Comparison of ENCODE assay signal across 8 cellular contexts in genomic region chr17:38800237-38800760, GRCh38. TPM values are rescaled to one million over a fixed set of nuclear protein-coding genes. Genes with fewer than 3 reads are reported as not detected.
DNase-seq lines count a peak whose midpoint lies in the region; ATAC-seq and TF ChIP-seq lines count a peak whose summit lies in the region.

No MANE protein-coding gene starts in this region.

- no peaks in the 10 kb centered on the region for H3K9me3 ChIP-seq in Peyer's patch

- peak overlapping the region; percentile 99 to 100 (median 99) for H3K27ac ChIP-seq in Peyer's patch
- H3K27ac ChIP-seq in rectal smooth muscle tissue (ENCODE audit: low read depth, low read length), result peak overlapping the region; percentile 99

- ATAC-seq in GM18498 (IDR thresholded peaks at IDR 0.05; ENCODE audit: unreplicated experiment), result no peak
- ATAC-seq in HG02642 (IDR thresholded peaks at IDR 0.05; ENCODE audit: poor library complexity, unreplicated experiment), result no peak

- TF ChIP-seq CTCF in GM12875 (IDR thresholded peaks at IDR 0.05; ENCODE audit: borderline replicate concordance, insufficient read depth, low read depth, low read length), result no peak
- TF ChIP-seq CTCF in Peyer's patch (IDR thresholded peaks at IDR 0.05), result no peak

- H3K4me3 ChIP-seq in GM12875 (ENCODE audit: low read depth, low read length) (peak overlapping the region; percentile 80), Peyer's patch (peak overlapping the region; percentile 82 to 99 (median 98)), rectal smooth muscle tissue (ENCODE audit: low read length) (peak overlapping the region; percentile 72)

- H3K4me1 ChIP-seq in Peyer's patch (peaks cover 4 to 36% (median 8%) of the 10 kb centered on the region in 4 donors), rectal smooth muscle tissue (ENCODE audit: control insufficient read depth, insufficient read depth, low read length) (peaks cover 16% of the 10 kb centered on the region)

- DNase-seq in Peyer's patch (no peak), fibroblast of gingiva (ENCODE audit: low read depth) (peak; percentile 55), amniotic stem cell (lab: John Stamatoyannopoulos, UW) (no peak)
- DNase-seq in stimulated activated CD4-positive, alpha-beta T cell treated with anti-CD3 and anti-CD28 coated beads, Interleukin-4, amount 100 ng/mL, for 24 hours, result no peak

- H3K27me3 ChIP-seq in Peyer's patch (no peaks in the 10 kb centered on the region), rectal smooth muscle tissue (ENCODE audit: control insufficient read depth, insufficient read depth, low read length) (no peaks in the 10 kb centered on the region)

- no peak for TF ChIP-seq POLR2A in Peyer's patch (IDR thresholded peaks at IDR 0.05)

- H3K36me3 ChIP-seq in Peyer's patch (peaks cover 0 to 43% (median 0%) of the 10 kb centered on the region in 3 donors), rectal smooth muscle tissue (ENCODE audit: control insufficient read depth, insufficient read depth, low read length) (peaks cover 15% of the 10 kb centered on the region)

- no peak overlapping the region for H3K9ac ChIP-seq in rectal smooth muscle tissue (ENCODE audit: low read length)

RNA-seq across cellular contexts. Expression of gene PIP4K2B, which starts 0.9 kb away (rescaled TPM):
- 10 to 100 TPM; 16.7 to 61.9 (median 22.8) TPM for total RNA-seq in Peyer's patch

RNA-seq across cellular contexts. Expression of gene CWC25, which starts 24.8 kb away (rescaled TPM):
- total RNA-seq in Peyer's patch, result 100 to 1,000 TPM in 1 of 4 donors, 10 to 100 TPM in 3; 49.4 to 106 (median 56.5) TPM

RNA-seq across cellular contexts. Expression of gene PSMB3, which starts 47.8 kb away (rescaled TPM):
- total RNA-seq in Peyer's patch, result 100 to 1,000 TPM; 106 to 165 (median 109) TPM

RNA-seq across cellular contexts. Expression of gene PCGF2, which starts 52.2 kb away (rescaled TPM):
- 10 to 100 TPM in 2 of 4 donors, 1 to 10 TPM in 2; 8.3 to 41.9 (median 14.5) TPM for total RNA-seq in Peyer's patch

RNA-seq across cellular contexts. Expression of gene RPL23, which starts 53.2 kb away (rescaled TPM):
- 1,000 to 10,000 TPM in 1 of 4 donors, 100 to 1,000 TPM in 3; 347 to 1,233 (median 540) TPM for total RNA-seq in Peyer's patch
